In genomic region chr3:171858770-171859169, GRCh38 we compare ENCODE assay signal across 4 cellular contexts. TPM values are rescaled to one million over a fixed set of nuclear protein-coding genes. Genes with fewer than 3 reads are reported as not detected.
"Had no signal": no experiment of that assay in that cellular context is flagged by ENCODE, and none has a peak within 500 bp of the region (broad histone marks: within the 10 kb centered on the region; RNA-seq: fewer than 3 reads in every experiment).

No MANE protein-coding gene starts in this region.

RNA-seq across cellular contexts. Expression of gene TMEM212, which starts 15.6 kb away (rescaled TPM):
- total RNA-seq: HepG2, HT1080, IMR-90 had no signal
- polyA plus RNA-seq: HepG2, IgD-negative memory B cell, IMR-90 had no signal

RNA-seq across cellular contexts. Expression of gene PLD1, which starts 48.5 kb away (rescaled TPM):
- polyA plus RNA-seq: IgD-negative memory B cell had no signal
